22 cellular contexts compared by ENCODE assay signal in the genomic region with DNA sequence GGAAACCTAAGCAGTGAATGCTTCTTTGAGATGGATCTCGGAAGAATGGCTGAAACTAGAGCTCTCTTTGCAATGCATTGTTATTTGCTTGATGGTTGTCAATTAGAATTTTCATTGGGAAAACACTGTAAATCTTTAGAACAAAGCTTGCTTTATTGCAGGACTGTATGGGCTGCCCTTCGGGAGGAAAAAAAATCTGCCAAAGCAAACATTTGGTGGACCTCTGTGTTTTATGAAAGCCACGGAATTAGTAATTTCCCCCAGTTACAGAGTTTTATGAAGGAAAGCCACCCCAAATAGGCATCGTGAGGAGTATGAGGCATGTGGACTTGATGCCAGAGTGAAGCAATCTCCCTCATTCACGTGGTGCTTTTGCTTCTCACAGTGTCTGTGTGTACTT. TPM values are rescaled to one million over a fixed set of nuclear protein-coding genes. Genes with fewer than 3 reads are reported as not detected.
DNase-seq lines count a peak whose midpoint lies in the region; ATAC-seq and TF ChIP-seq lines count a peak whose summit lies in the region.
"Had no signal": no experiment of that assay in that cellular context is flagged by ENCODE, and none has a peak within 500 bp of the region (broad histone marks: within the 10 kb centered on the region; RNA-seq: fewer than 3 reads in every experiment).

No MANE protein-coding gene starts in this region.

- peaks cover 1 to 8% (median 4%) of the 10 kb centered on the region in 3 experiments; a peak in 4 of 7 replicates for H3K36me3 Mint-ChIP-seq in H9 (ENCODE audit: insufficient read depth in 1 of 3, low read depth in 3 of 3)
- peaks cover 33 to 43% of the 10 kb centered on the region in 2 donors for H3K36me3 Mint-ChIP-seq in activated naive CD4-positive, alpha-beta T cell treated with anti-CD3 and anti-CD28 coated beads, Interleukin-2, amount 50 U/mL, for 72 hours

- H4K5ac ChIP-seq in H9 (ENCODE audit: insufficient read length, low read depth, low read length) = no peak overlapping the region

- DNase-seq in H9 (no peak), astrocyte of the hippocampus (ENCODE audit: low read depth, low spot score) (peak; percentile 31), globus pallidus (ENCODE audit: low spot score) (peak; percentile 35), stromal cell of bone marrow (ENCODE audit: low read depth) (peak; percentile 81), epidermal melanocyte (ENCODE audit: insufficient read length, low spot score) (no peak)
- no peak for DNase-seq in activated naive CD4-positive, alpha-beta T cell treated with anti-CD3 and anti-CD28 coated beads, Interleukin-2, amount 50 U/mL, for 72 hours (ENCODE audit: low spot score in 2 of 2)
- DNase-seq: activated CD4-positive, alpha-beta T cell treated with anti-CD3 and anti-CD28 coated beads for 36 hours; activated effector memory CD4-positive, alpha-beta T cell treated with Interleukin-2 at 50 U/mL for 16 hours; activated naive CD8-positive, alpha-beta T cell treated with anti-CD3 and anti-CD28 coated beads, Interleukin-2, amount 50 U/mL, for 24 hours; body of pancreas; CD4-positive, alpha-beta memory T cell; DMS 273 treated with DMSO at 0.1 percent for 48 hours; heart right ventricle; KG1; NCI-H1417; NCI-H2081 treated with DMSO at 0.1 percent for 48 hours; NCI-H446; psoas muscle; stimulated activated naive CD4-positive, alpha-beta T cell treated with Interleukin-2 at 50 U/mL for 16 hours; uterus had no signal

- H3K23ac ChIP-seq in H9 (ENCODE audit: insufficient read length, low read depth, low read length) = no peak overlapping the region

- H3K27ac ChIP-seq in H9 (ENCODE audit: insufficient read length, low read depth, low read length) = no peak overlapping the region
- H3K27ac ChIP-seq: body of pancreas, heart right ventricle, psoas muscle, thoracic aorta, uterus had no signal

- no peak overlapping the region for H3K4ac ChIP-seq in H9 (ENCODE audit: low read depth, low read length)

- H4K8ac ChIP-seq in H9 (replicated peaks; ENCODE audit: insufficient read length, low read depth, low read length) = no peak overlapping the region

- H3K79me1 ChIP-seq in H9 (ENCODE audit: insufficient read depth, low read depth, low read length, poor library complexity, severe bottlenecking) = no peaks in the 10 kb centered on the region

- H3K27ac Mint-ChIP-seq in H9 = peak overlapping the region; percentile 34 to 85 (median 69); a peak in 4 of 7 replicates
- no peak overlapping the region for H3K27ac Mint-ChIP-seq in activated naive CD4-positive, alpha-beta T cell treated with anti-CD3 and anti-CD28 coated beads, Interleukin-2, amount 50 U/mL, for 72 hours
- H3K27ac Mint-ChIP-seq: activated CD4-positive, alpha-beta T cell treated with anti-CD3 and anti-CD28 coated beads for 36 hours; activated naive CD8-positive, alpha-beta T cell treated with anti-CD3 and anti-CD28 coated beads, Interleukin-2, amount 50 U/mL, for 24 hours; CD4-positive, alpha-beta memory T cell had no signal

- H2BK120ac ChIP-seq in H9 (ENCODE audit: low read depth, low read length, poor library complexity, severe bottlenecking) = no peak overlapping the region

- H3K9me3 Mint-ChIP-seq in H9 = no peaks in the 10 kb centered on the region
- H3K9me3 Mint-ChIP-seq in activated naive CD4-positive, alpha-beta T cell treated with anti-CD3 and anti-CD28 coated beads, Interleukin-2, amount 50 U/mL, for 72 hours = peaks cover 0 to 5% of the 10 kb centered on the region in 2 donors
- H3K9me3 Mint-ChIP-seq: CD4-positive, alpha-beta memory T cell had no signal

- H3K56ac ChIP-seq in H9 (ENCODE audit: insufficient read length, low read depth, low read length) = no peak overlapping the region

- H2BK20ac ChIP-seq in H9 (ENCODE audit: low read depth, low read length, poor library complexity, severe bottlenecking) = no peak overlapping the region

- H3T11ph ChIP-seq in H9 (ENCODE audit: low read length) = no peak overlapping the region

- ATAC-seq in GM21526 (IDR thresholded peaks at IDR 0.05; ENCODE audit: low FRiP score, unreplicated experiment) = no peak
- ATAC-seq in activated naive CD4-positive, alpha-beta T cell treated with anti-CD3 and anti-CD28 coated beads, Interleukin-2, amount 50 U/mL, for 72 hours = no peak
- ATAC-seq: activated CD4-positive, alpha-beta T cell treated with anti-CD3 and anti-CD28 coated beads for 36 hours; activated naive CD8-positive, alpha-beta T cell treated with anti-CD3 and anti-CD28 coated beads, Interleukin-2, amount 50 U/mL, for 24 hours; body of pancreas; heart right ventricle had no signal

- no peak overlapping the region for H2BK15ac ChIP-seq in H9 (ENCODE audit: low read depth, low read length)

- no peak overlapping the region for H3K4me2 ChIP-seq in H9 (ENCODE audit: insufficient read depth, insufficient read length, low read length)

- WGBS in H9 (ENCODE audit: extremely low coverage, insufficient read length, low lambda C conversion rate) = no CpG with 5 or more reads among the region's 5 CpGs

- peak overlapping the region; percentile 52; the same call in 1 of the 2 replicates for H3K14ac ChIP-seq in H9 (ENCODE audit: insufficient read depth, low read length)

- H3K9ac ChIP-seq in H9 (ENCODE audit: extremely low read depth, insufficient read length, low read length) = no peak overlapping the region

- peaks cover 38 to 46% of the 10 kb centered on the region in 2 experiments for H3K4me1 Mint-ChIP-seq in H9

- peaks cover 3% of the 10 kb centered on the region; the same call in 1 of the 2 replicates for H3K4me1 ChIP-seq in H9 (ENCODE audit: insufficient read depth, low read length)
- H3K4me1 ChIP-seq: body of pancreas, heart right ventricle, psoas muscle, uterus had no signal

- H3K4me3 Mint-ChIP-seq in H9 = no peak overlapping the region
- H3K4me3 Mint-ChIP-seq: activated CD4-positive, alpha-beta T cell treated with anti-CD3 and anti-CD28 coated beads for 36 hours; activated naive CD8-positive, alpha-beta T cell treated with anti-CD3 and anti-CD28 coated beads, Interleukin-2, amount 50 U/mL, for 24 hours; CD4-positive, alpha-beta memory T cell had no signal

- no peaks in the 10 kb centered on the region for H3K79me2 ChIP-seq in H9 (ENCODE audit: insufficient read depth, low read length)

- no peaks in the 10 kb centered on the region for H3K9me3 ChIP-seq in H9 (ENCODE audit: control insufficient read depth, low read depth, low read length)
- H3K9me3 ChIP-seq: body of pancreas, heart right ventricle, psoas muscle, thoracic aorta, uterus had no signal

- H4K20me1 ChIP-seq in H9 (ENCODE audit: control insufficient read depth, insufficient read depth, insufficient read length) = no peaks in the 10 kb centered on the region

- no peaks in the 10 kb centered on the region for H3K27me3 ChIP-seq in H9 (ENCODE audit: insufficient read depth, low read length)
- H3K27me3 ChIP-seq: body of pancreas, heart right ventricle, uterus had no signal

- no peak overlapping the region for H2AK5ac ChIP-seq in H9 (ENCODE audit: insufficient read length, low read length)

- H3K27me3 Mint-ChIP-seq in H9 (ENCODE audit: low read depth) = no peaks in the 10 kb centered on the region
- H3K27me3 Mint-ChIP-seq: activated CD4-positive, alpha-beta T cell treated with anti-CD3 and anti-CD28 coated beads for 36 hours; activated naive CD8-positive, alpha-beta T cell treated with anti-CD3 and anti-CD28 coated beads, Interleukin-2, amount 50 U/mL, for 24 hours; CD4-positive, alpha-beta memory T cell had no signal

- H4K91ac ChIP-seq in H9 (ENCODE audit: insufficient read length, low read depth, low read length) = no peak overlapping the region

- no peak overlapping the region for H2BK5ac ChIP-seq in H9 (ENCODE audit: insufficient read length, low read length)

- H2BK12ac ChIP-seq in H9 (ENCODE audit: insufficient read length, low read depth, low read length) = no peak overlapping the region

- TF ChIP-seq CTCF in H9 (conservative IDR thresholded peaks at IDR 0.05) = no peak

- H2AFZ ChIP-seq in H9 (ENCODE audit: low read length) = no peak overlapping the region

- H3K23me2 ChIP-seq in H9 (ENCODE audit: insufficient read length, low read depth, low read length, poor library complexity, severe bottlenecking) = no peaks in the 10 kb centered on the region

- no peak overlapping the region for H3K18ac ChIP-seq in H9 (ENCODE audit: insufficient read length, low read depth, low read length)

RNA-seq across cellular contexts. Expression of gene RHBDD1, which starts 33.5 kb away (rescaled TPM):
- total RNA-seq in H9 (2021) = 23.0 and 24.9 TPM in 2 replicates
- 10 to 100 TPM; 35.5 to 40.4 TPM for total RNA-seq in activated naive CD4-positive, alpha-beta T cell treated with anti-CD3 and anti-CD28 coated beads, Interleukin-2, amount 50 U/mL, for 72 hours

Comparison
In these comparisons a context has a peak if more than half of its experiments do, and no peak if none do; other contexts are left out.
1. DNase-seq: peak in astrocyte of the hippocampus (single experiment), globus pallidus (single experiment) and stromal cell of bone marrow (single experiment); none in H9 (single experiment), epidermal melanocyte (single experiment) and activated naive CD4-positive, alpha-beta T cell treated with anti-CD3 and anti-CD28 coated beads, Interleukin-2, amount 50 U/mL, for 72 hours (0 of 2).
2. H3K27ac Mint-ChIP-seq: peak in H9 (3 of 3); none in activated naive CD4-positive, alpha-beta T cell treated with anti-CD3 and anti-CD28 coated beads, Interleukin-2, amount 50 U/mL, for 72 hours (0 of 2).